Comparison of ENCODE assay signal across 1 cellular context in genomic region chr16:58498341-58499091, GRCh38.
TF ChIP-seq lines count a peak whose summit lies in the region.

No MANE protein-coding gene starts in this region.

TF ChIP-seq in H1, 55 proteins besides CTCF, POLR2A, EP300 and RAD21:
- TF ChIP-seq HDAC6 (IDR thresholded peaks at IDR 0.05; ENCODE audit: low read depth, low read length) (no peak), KDM1A (IDR thresholded peaks at IDR 0.05; ENCODE audit: borderline replicate concordance, low read length) (peak; percentile 65; the same call in 1 of the 2 replicates), CHD1 (IDR thresholded peaks at IDR 0.05; ENCODE audit: low read depth, low read length) (no peak), JUND (IDR thresholded peaks at IDR 0.05; ENCODE audit: low read length) (no peak), ATF2 (IDR thresholded peaks at IDR 0.05; ENCODE audit: low read length) (no peak)
